1 cellular context compared by ENCODE assay signal in genomic region chr2:190379249-190379964, GRCh38.
TF ChIP-seq lines count a peak whose summit lies in the region.

No MANE protein-coding gene starts in this region.

TF ChIP-seq in K562, 482 proteins besides CTCF, POLR2A, EP300 and RAD21 (continues in another document):
- 0 out of 2 replicates have a peak, but pooled peaks have one; percentile 22 for TF ChIP-seq MYC (IDR thresholded peaks at IDR 0.05; ENCODE audit: low read depth, low read length)
- no peak for TF ChIP-seq MYC (CRISPR knock-in tag; IDR thresholded peaks at IDR 0.05; ENCODE audit: borderline replicate concordance, low read depth)
- TF ChIP-seq BRF1 (IDR thresholded peaks at IDR 0.05; ENCODE audit: borderline replicate concordance, extremely low read depth, insufficient read length) = no peak
- no peak for TF ChIP-seq ZNF354B (CRISPR knock-in tag; IDR thresholded peaks at IDR 0.05)
- TF ChIP-seq ZNF655 (CRISPR knock-in tag; IDR thresholded peaks at IDR 0.05) = no peak
- no peak for TF ChIP-seq ZHX1 (conservative IDR thresholded peaks at IDR 0.05; ENCODE audit: low read length)
- TF ChIP-seq MAFF (IDR thresholded peaks at IDR 0.05; ENCODE audit: low read length) = no peak
- TF ChIP-seq ZNF277 (CRISPR knock-in tag; IDR thresholded peaks at IDR 0.05; ENCODE audit: borderline replicate concordance) = no peak
- 0 out of 4 replicates have a peak, but pooled peaks of 1 of the 2 experiments have one; percentile 42 for TF ChIP-seq TBL1XR1 (IDR thresholded peaks at IDR 0.05; ENCODE audit: low read length in 2 of 2)
- TF ChIP-seq THAP12 (CRISPR knock-in tag; IDR thresholded peaks at IDR 0.05) = no peak
- TF ChIP-seq ZBTB33 (CRISPR knock-in tag; IDR thresholded peaks at IDR 0.05) = no peak
- no peak for TF ChIP-seq ZNF41 (CRISPR knock-in tag; conservative IDR thresholded peaks at IDR 0.05)
- no peak for TF ChIP-seq ZNF23 (CRISPR knock-in tag; IDR thresholded peaks at IDR 0.05)
- no peak for TF ChIP-seq ZNF121 (CRISPR knock-in tag; conservative IDR thresholded peaks at IDR 0.05)
- TF ChIP-seq CEBPZ (IDR thresholded peaks at IDR 0.05; ENCODE audit: borderline replicate concordance, low read depth, low read length) = no peak
- no peak for TF ChIP-seq TBP (optimal IDR thresholded peaks at IDR 0.05; ENCODE audit: low read depth, low read length)
- TF ChIP-seq ZNF695 (CRISPR knock-in tag; IDR thresholded peaks at IDR 0.05) = no peak
- peak; percentile 57; the same call in 1 of the 2 replicates for TF ChIP-seq SMARCE1 (IDR thresholded peaks at IDR 0.05)
- TF ChIP-seq ZNF324 (CRISPR knock-in tag; IDR thresholded peaks at IDR 0.05) = no peak
- peak; percentile 49; the same call in 1 of the 2 replicates for TF ChIP-seq ELF1 (tag; IDR thresholded peaks at IDR 0.05)
- TF ChIP-seq ZC3H8 (IDR thresholded peaks at IDR 0.05) = no peak
- no peak for TF ChIP-seq SFPQ (IDR thresholded peaks at IDR 0.05; ENCODE audit: low read depth, low read length)
- peak; percentile 45; the same call in 1 of the 2 replicates for TF ChIP-seq PKNOX1 (IDR thresholded peaks at IDR 0.05)
- TF ChIP-seq MTA1 (IDR thresholded peaks at IDR 0.05; ENCODE audit: borderline replicate concordance) = peak; percentile 14; the same call in 1 of the 2 replicates
- no peak for TF ChIP-seq ZNF445 (CRISPR knock-in tag; IDR thresholded peaks at IDR 0.05; ENCODE audit: low read depth)
- no peak for TF ChIP-seq SMAD1 (IDR thresholded peaks at IDR 0.05; ENCODE audit: low read depth, low read length, partially characterized antibody)
- 0 out of 2 replicates have a peak, but pooled peaks have one; percentile 38 for TF ChIP-seq CTBP1 (IDR thresholded peaks at IDR 0.05; ENCODE audit: borderline replicate concordance)
- no peak for TF ChIP-seq YBX1 (IDR thresholded peaks at IDR 0.05)
- no peak for TF ChIP-seq ATF6 (CRISPR knock-in tag; IDR thresholded peaks at IDR 0.05)
- peak; percentile 71 for TF ChIP-seq SMARCA4 (IDR thresholded peaks at IDR 0.05)
- no peak for TF ChIP-seq TFAP4 (CRISPR knock-in tag; IDR thresholded peaks at IDR 0.05; ENCODE audit: borderline replicate concordance)
